In genomic region chr16:30902070-30902972, GRCh38 we compare ENCODE assay signal across 8 cellular contexts. TPM values are rescaled to one million over a fixed set of nuclear protein-coding genes. Genes with fewer than 3 reads are reported as not detected.
DNase-seq lines count a peak whose midpoint lies in the region; ATAC-seq and TF ChIP-seq lines count a peak whose summit lies in the region.

No MANE protein-coding gene starts in this region.

- H3K36me3 Mint-ChIP-seq in activated T-helper 2 cell treated with anti-CD3 and anti-CD28 coated beads, Interferon-gamma antibody, Interleukin-2, Interleukin-4, amounts not matched to agents 10 μg/mL and 5 μg/mL and 100 μg/mL, durations not matched to agents 14 hours and 24 hours and 36 hours (ENCODE audit: low read depth) = peaks cover 7% of the 10 kb centered on the region
- peaks cover 0 to 7% of the 10 kb centered on the region in 2 donors for H3K36me3 Mint-ChIP-seq in naive B cell

- peak overlapping the region; percentile 84 to 88 (median 86) for H3K27ac ChIP-seq in thyroid gland

- peak overlapping the region; percentile 35 for H3K4me3 ChIP-seq in HFF-Myc (replicated peaks; ENCODE audit: low read depth, low read length)
- peak overlapping the region; percentile 43 for H3K4me3 ChIP-seq in fibroblast of mammary gland (ENCODE audit: control insufficient read depth, low read depth, low read length)
- peak overlapping the region in 2 of 3 donors; percentile 40 for H3K4me3 ChIP-seq in thyroid gland (replicated peaks in 1 of 3)

- DNase-seq in NCI-H1105 treated with DMSO at 0.1 percent for 48 hours (lab: John Stamatoyannopoulos, UW) (peak; percentile 14), NCI-H1105 (lab: John Stamatoyannopoulos, UW) (no peak), HFF-Myc (ENCODE audit: extremely low read depth, low read depth) (no peak), NCI-H510A treated with DMSO at 0.1 percent for 48 hours (lab: John Stamatoyannopoulos, UW) (peak; percentile 68), fibroblast of mammary gland (ENCODE audit: low read depth) (peak; percentile 57), naive B cell (peak; percentile 61), thyroid gland (peak; percentile 65 to 72)
- DNase-seq in activated T-helper 2 cell treated with anti-CD3 and anti-CD28 coated beads, Interferon-gamma antibody, Interleukin-2, Interleukin-4, amounts not matched to agents 10 μg/mL and 5 μg/mL and 100 μg/mL, durations not matched to agents 14 hours and 24 hours and 36 hours (ENCODE audit: low spot score) = peak; percentile 60

- H3K27me3 ChIP-seq in thyroid gland = no peaks in the 10 kb centered on the region

- peaks cover 6 to 14% of the 10 kb centered on the region in 2 donors for H3K4me1 ChIP-seq in thyroid gland

- no peaks in the 10 kb centered on the region for H3K36me3 ChIP-seq in thyroid gland

- peaks cover 28% of the 10 kb centered on the region for H3K4me1 Mint-ChIP-seq in activated T-helper 2 cell treated with anti-CD3 and anti-CD28 coated beads, Interferon-gamma antibody, Interleukin-2, Interleukin-4, amounts not matched to agents 10 μg/mL and 5 μg/mL and 100 μg/mL, durations not matched to agents 14 hours and 24 hours and 36 hours (ENCODE audit: low read depth)
- H3K4me1 Mint-ChIP-seq in naive B cell = peaks cover 22 to 32% (median 28%) of the 10 kb centered on the region in 3 donors

- peak in 1 of 2 donors; percentile 33 for TF ChIP-seq POLR2A in thyroid gland (IDR thresholded peaks at IDR 0.05)

- H3K9me3 Mint-ChIP-seq in activated T-helper 2 cell treated with anti-CD3 and anti-CD28 coated beads, Interferon-gamma antibody, Interleukin-2, Interleukin-4, amounts not matched to agents 10 μg/mL and 5 μg/mL and 100 μg/mL, durations not matched to agents 14 hours and 24 hours and 36 hours = peaks cover 4% of the 10 kb centered on the region
- H3K9me3 Mint-ChIP-seq in naive B cell = peaks cover 0 to 4% (median 0%) of the 10 kb centered on the region in 7 donors

- TF ChIP-seq CTCF in HFF-Myc (IDR thresholded peaks at IDR 0.05; ENCODE audit: low read depth, low read length, missing control alignments) (no peak), fibroblast of mammary gland (conservative IDR thresholded peaks at IDR 0.05; ENCODE audit: control insufficient read depth, insufficient read depth, low read depth, low read length) (no peak), thyroid gland (IDR thresholded peaks at IDR 0.05) (peak in 4 of 6 experiments; percentile 16 to 77 (median 64))

- intact Hi-C loops in activated T-helper 2 cell treated with anti-CD3 and anti-CD28 coated beads, Interferon-gamma antibody, Interleukin-2, Interleukin-4, amounts not matched to agents 10 μg/mL and 5 μg/mL and 100 μg/mL, durations not matched to agents 14 hours and 24 hours and 36 hours (cut with micrococcal nuclease) = loop anchor here (1.0 to 2.0 kb wide), 3 partner anchors 20 to 58 kb away; no protein-coding TSS in a partner anchor
- intact Hi-C loops in thyroid gland (cut with DNase I) = loop anchor here (2.0 to 5.0 kb wide), 3 partner anchors 16 to 240 kb away; no protein-coding TSS in a partner anchor

- peak overlapping the region; percentile 100 for H3K27ac Mint-ChIP-seq in activated T-helper 2 cell treated with anti-CD3 and anti-CD28 coated beads, Interferon-gamma antibody, Interleukin-2, Interleukin-4, amounts not matched to agents 10 μg/mL and 5 μg/mL and 100 μg/mL, durations not matched to agents 14 hours and 24 hours and 36 hours
- peak overlapping the region in 5 of 6 donors; percentile 42 to 97 (median 85) for H3K27ac Mint-ChIP-seq in naive B cell

- H3K27me3 Mint-ChIP-seq in activated T-helper 2 cell treated with anti-CD3 and anti-CD28 coated beads, Interferon-gamma antibody, Interleukin-2, Interleukin-4, amounts not matched to agents 10 μg/mL and 5 μg/mL and 100 μg/mL, durations not matched to agents 14 hours and 24 hours and 36 hours (ENCODE audit: low read depth) = no peaks in the 10 kb centered on the region
- no peaks in the 10 kb centered on the region for H3K27me3 Mint-ChIP-seq in naive B cell

- WGBS in thyroid gland, 2 donors = 37 to 40% methylated on average over 26 to 27 of the region's 93 CpGs

- H3K4me3 Mint-ChIP-seq in activated T-helper 2 cell treated with anti-CD3 and anti-CD28 coated beads, Interferon-gamma antibody, Interleukin-2, Interleukin-4, amounts not matched to agents 10 μg/mL and 5 μg/mL and 100 μg/mL, durations not matched to agents 14 hours and 24 hours and 36 hours (ENCODE audit: low read depth) = peak overlapping the region; percentile 96
- H3K4me3 Mint-ChIP-seq in naive B cell = peak overlapping the region; percentile 88 to 99 (median 96)

- peak; percentile 70 to 72 for ATAC-seq in naive B cell (ENCODE audit: low read depth in 2 of 2)

- H3K9me3 ChIP-seq in thyroid gland = no peaks in the 10 kb centered on the region

RNA-seq across cellular contexts. Expression of gene CTF1, which starts 5.9 kb away (rescaled TPM):
- total RNA-seq in activated T-helper 2 cell treated with anti-CD3 and anti-CD28 coated beads, Interferon-gamma antibody, Interleukin-2, Interleukin-4, amounts not matched to agents 10 μg/mL and 5 μg/mL and 100 μg/mL, durations not matched to agents 14 hours and 24 hours and 36 hours = 0.21 and 0.30 TPM in 2 replicates
- under 1 TPM in 3 of 6 donors, not detected in 3; 0.40 to 0.67 (median 0.47) TPM for polyA plus RNA-seq in naive B cell (ENCODE audit: low read depth in 6 of 6)
- 1 to 10 TPM; 2.6 to 7.5 (median 5.6) TPM for total RNA-seq in thyroid gland

RNA-seq across cellular contexts. Expression of gene BCL7C, which starts 8.4 kb away (rescaled TPM):
- total RNA-seq in activated T-helper 2 cell treated with anti-CD3 and anti-CD28 coated beads, Interferon-gamma antibody, Interleukin-2, Interleukin-4, amounts not matched to agents 10 μg/mL and 5 μg/mL and 100 μg/mL, durations not matched to agents 14 hours and 24 hours and 36 hours = 26.8 and 27.1 TPM in 2 replicates
- 10 to 100 TPM; 29.4 to 40.3 (median 33.1) TPM for polyA plus RNA-seq in naive B cell (ENCODE audit: low read depth in 6 of 6)
- total RNA-seq in thyroid gland = 10 to 100 TPM; 43.6 to 67.6 (median 47.9) TPM

RNA-seq across cellular contexts. Expression of gene FBXL19, which starts 21.1 kb away (rescaled TPM):
- 34.4 and 34.6 TPM in 2 replicates for total RNA-seq in activated T-helper 2 cell treated with anti-CD3 and anti-CD28 coated beads, Interferon-gamma antibody, Interleukin-2, Interleukin-4, amounts not matched to agents 10 μg/mL and 5 μg/mL and 100 μg/mL, durations not matched to agents 14 hours and 24 hours and 36 hours
- under 1 TPM in 4 of 6 donors, not detected in 2; 0.21 to 0.48 (median 0.27) TPM for polyA plus RNA-seq in naive B cell (ENCODE audit: low read depth in 6 of 6)
- total RNA-seq in thyroid gland = 10 to 100 TPM; 11.7 to 24.0 (median 14.4) TPM

RNA-seq across cellular contexts. Expression of gene ORAI3, which starts 46.5 kb away (rescaled TPM):
- total RNA-seq in activated T-helper 2 cell treated with anti-CD3 and anti-CD28 coated beads, Interferon-gamma antibody, Interleukin-2, Interleukin-4, amounts not matched to agents 10 μg/mL and 5 μg/mL and 100 μg/mL, durations not matched to agents 14 hours and 24 hours and 36 hours = 14.2 and 17.4 TPM in 2 replicates
- 10 to 100 TPM; 65.8 to 83.4 (median 78.3) TPM for polyA plus RNA-seq in naive B cell (ENCODE audit: low read depth in 6 of 6)
- total RNA-seq in thyroid gland = 10 to 100 TPM; 32.9 to 49.5 (median 40.2) TPM

RNA-seq across cellular contexts. Expression of gene SETD1A, which starts 55.2 kb away (rescaled TPM):
- total RNA-seq in activated T-helper 2 cell treated with anti-CD3 and anti-CD28 coated beads, Interferon-gamma antibody, Interleukin-2, Interleukin-4, amounts not matched to agents 10 μg/mL and 5 μg/mL and 100 μg/mL, durations not matched to agents 14 hours and 24 hours and 36 hours = 28.9 TPM in 2 replicates
- polyA plus RNA-seq in naive B cell (ENCODE audit: low read depth in 6 of 6) = 1 to 10 TPM in 2 of 6 donors, under 1 TPM in 3, not detected in 1; 0.69 to 2.8 (median 0.85) TPM
- total RNA-seq in thyroid gland = 10 to 100 TPM in 2 of 4 donors, 1 to 10 TPM in 2; 7.7 to 11.4 (median 9.2) TPM

Comparison
In these comparisons a context has a peak if more than half of its experiments do, and no peak if none do; other contexts are left out.
1. DNase-seq: peak in NCI-H1105 treated with DMSO at 0.1 percent for 48 hours (single experiment), NCI-H510A treated with DMSO at 0.1 percent for 48 hours (single experiment), activated T-helper 2 cell treated with anti-CD3 and anti-CD28 coated beads, Interferon-gamma antibody, Interleukin-2, Interleukin-4, amounts not matched to agents 10 μg/mL and 5 μg/mL and 100 μg/mL, durations not matched to agents 14 hours and 24 hours and 36 hours (single experiment), fibroblast of mammary gland (single experiment), naive B cell (single experiment) and thyroid gland (2 of 2); none in NCI-H1105 (single experiment) and HFF-Myc (single experiment).
2. CTCF ChIP-seq: peak in thyroid gland (4 of 6); none in HFF-Myc (single experiment) and fibroblast of mammary gland (single experiment).
3. Peak in every context shown above with its lines, with median percentiles within 50 percentile points of each other: H3K4me3 ChIP-seq.